9 cellular contexts compared by ENCODE assay signal in genomic region chr17:49574945-49575523, GRCh38. TPM values are rescaled to one million over a fixed set of nuclear protein-coding genes. Genes with fewer than 3 reads are reported as not detected.
A peak's percentile ranks its signal among the peaks of the same experiment; 100 is the strongest.
DNase-seq lines count a peak whose midpoint lies in the region; ATAC-seq and TF ChIP-seq lines count a peak whose summit lies in the region.
"Had no signal": no experiment of that assay in that cellular context is flagged by ENCODE, and none has a peak within 500 bp of the region (broad histone marks: within the 10 kb centered on the region; RNA-seq: fewer than 3 reads in every experiment).

No MANE protein-coding gene starts in this region.

- peak overlapping the region; percentile 99 for H3K4me2 ChIP-seq in PC-3 (ENCODE audit: low read length)

- peaks cover 6% of the 10 kb centered on the region for H3K4me1 ChIP-seq in PC-3 (ENCODE audit: insufficient read depth, low read length)
- H3K4me1 ChIP-seq in endodermal cell (ENCODE audit: control insufficient read depth, insufficient read depth, low read length): no peaks in the 10 kb centered on the region

- peaks cover 50% of the 10 kb centered on the region for H3K27me3 ChIP-seq in CD4-positive, alpha-beta T cell (ENCODE audit: control insufficient read depth, insufficient read depth, low read length)
- H3K27me3 ChIP-seq in PC-3 (ENCODE audit: low read length): peaks cover 16% of the 10 kb centered on the region
- peaks cover 69% of the 10 kb centered on the region for H3K27me3 ChIP-seq in endodermal cell (ENCODE audit: control insufficient read depth, insufficient read depth, low read length, poor library complexity, severe bottlenecking)

- H3K4me3 Mint-ChIP-seq in CD4-positive, alpha-beta T cell: peak overlapping the region; percentile 30
- H3K4me3 Mint-ChIP-seq in endodermal cell (peak overlapping the region; percentile 84), osteocyte (ENCODE audit: unreplicated experiment) (peak overlapping the region; percentile 50)

- no peak for DNase-seq in CD4-positive, alpha-beta T cell
- DNase-seq in PC-3 (no peak), endodermal cell (no peak), osteocyte (ENCODE audit: extremely low spot score, unreplicated experiment) (no peak), NCI-H1092 treated with DMSO at 0.1 percent for 48 hours (lab: John Stamatoyannopoulos, UW) (no peak), SHP77 (lab: John Stamatoyannopoulos, UW) (no peak), cerebellum (ENCODE audit: low spot score) (no peak), NOMO-1 (lab: John Stamatoyannopoulos, UW; ENCODE audit: unreplicated experiment in 2 of 2) (no peak)
- DNase-seq: NCI-H1417 treated with DMSO at 0.1 percent for 48 hours had no signal

- peaks cover 4% of the 10 kb centered on the region for H3K4me1 Mint-ChIP-seq in CD4-positive, alpha-beta T cell (ENCODE audit: low read depth)
- H3K4me1 Mint-ChIP-seq in endodermal cell: no peaks in the 10 kb centered on the region
- H3K4me1 Mint-ChIP-seq in osteocyte (ENCODE audit: unreplicated experiment): peaks cover 8% of the 10 kb centered on the region

- intact Hi-C loops in CD4-positive, alpha-beta T cell (cut with DNase I, micrococcal nuclease): loop anchor here in 1 of 2 experiments (1.0 kb wide), 1 partner anchor 120 kb away; no protein-coding TSS in a partner anchor
- intact Hi-C loops in PC-3 (cut with micrococcal nuclease): loop anchor here (5.0 kb wide), 1 partner anchor 62 kb away; no protein-coding TSS in a partner anchor

- no peaks in the 10 kb centered on the region for H3F3A ChIP-seq in PC-3 (ENCODE audit: low read length, unreplicated experiment)

- no peaks in the 10 kb centered on the region for H3K36me3 Mint-ChIP-seq in CD4-positive, alpha-beta T cell (ENCODE audit: low read depth)
- H3K36me3 Mint-ChIP-seq in endodermal cell (ENCODE audit: low read depth) (no peaks in the 10 kb centered on the region), osteocyte (ENCODE audit: unreplicated experiment) (no peaks in the 10 kb centered on the region)

- no TSS peak for BruUV-seq in PC-3 (replicated peaks; lab: Mats Ljungman, UMichigan)

- peak overlapping the region; percentile 77 for H3K4me3 ChIP-seq in PC-3 (ENCODE audit: low read length)
- no peak overlapping the region for H3K4me3 ChIP-seq in endodermal cell (ENCODE audit: low read length)

- H3K27ac Mint-ChIP-seq in CD4-positive, alpha-beta T cell: no peak overlapping the region
- H3K27ac Mint-ChIP-seq in endodermal cell (no peak overlapping the region), osteocyte (ENCODE audit: unreplicated experiment) (no peak overlapping the region)

- no peaks in the 10 kb centered on the region for H4K20me1 ChIP-seq in PC-3 (ENCODE audit: low read length)

- no peaks in the 10 kb centered on the region for H3K36me3 ChIP-seq in PC-3 (ENCODE audit: low read depth, low read length)
- no peaks in the 10 kb centered on the region for H3K36me3 ChIP-seq in endodermal cell (ENCODE audit: control insufficient read depth, insufficient read depth, low read length)

- H3K9me3 Mint-ChIP-seq in CD4-positive, alpha-beta T cell: no peaks in the 10 kb centered on the region
- H3K9me3 Mint-ChIP-seq in endodermal cell: no peaks in the 10 kb centered on the region
- H3K9me3 Mint-ChIP-seq in osteocyte (ENCODE audit: unreplicated experiment): no peaks in the 10 kb centered on the region

- no peaks in the 10 kb centered on the region for H3K79me2 ChIP-seq in PC-3 (ENCODE audit: low read length)

- ATAC-seq in CD4-positive, alpha-beta T cell (ENCODE audit: poor library complexity): no peak
- ATAC-seq in PC-3: no peak

- POLR2A ChIA-PET in CD4-positive, alpha-beta T cell (lab: Charles Lee): no interaction called here
- POLR2A ChIA-PET in PC-3 (lab: Charles Lee; ENCODE audit: unreplicated experiment): interaction anchor here (0.5 kb wide), 1 partner anchor 133 kb away, joined by 3 read pairs; no protein-coding TSS in a partner anchor

- no peaks in the 10 kb centered on the region for H3K9me2 ChIP-seq in PC-3 (replicated peaks; ENCODE audit: low read length)

- H3K9me3 ChIP-seq in CD4-positive, alpha-beta T cell (ENCODE audit: control insufficient read depth, low read length): no peaks in the 10 kb centered on the region
- H3K9me3 ChIP-seq in PC-3 (ENCODE audit: low read length) (no peaks in the 10 kb centered on the region), endodermal cell (ENCODE audit: control insufficient read depth, low read length) (no peaks in the 10 kb centered on the region)

- CTCF ChIA-PET in CD4-positive, alpha-beta T cell (lab: Charles Lee): interaction anchor here (1.3 to 1.8 kb wide), 3 partner anchors 23 to 133 kb away, joined by 4 read pairs; partner anchors contain the start of gene SLC35B1
- CTCF ChIA-PET in PC-3 (lab: Charles Lee): interaction anchor here (0.5 kb wide), 1 partner anchor 258 kb away, joined by 3 read pairs; no protein-coding TSS in a partner anchor

- H3K9ac ChIP-seq in PC-3 (ENCODE audit: low read length) (no peak overlapping the region), endodermal cell (ENCODE audit: extremely low read depth, low read length, poor library complexity, severe bottlenecking) (no peak overlapping the region)

- 25 to 60% methylated on average over 2 to 11 of the region's 11 CpGs for WGBS in endodermal cell (ENCODE audit: insufficient coverage in 1 of 2, insufficient read length in 1 of 2), 2 experiments

- TF ChIP-seq CTCF in CD4-positive, alpha-beta T cell (IDR thresholded peaks at IDR 0.05): no peak
- TF ChIP-seq CTCF in PC-3 (conservative IDR thresholded peaks at IDR 0.05; ENCODE audit: low read depth, low read length) (no peak), endodermal cell (conservative IDR thresholded peaks at IDR 0.05) (no peak), osteocyte (IDR thresholded peaks at IDR 0.05) (no peak)

- H2AFZ ChIP-seq in PC-3 (ENCODE audit: low read length): peak overlapping the region; percentile 91

- no peak overlapping the region for H3K27ac ChIP-seq in CD4-positive, alpha-beta T cell (ENCODE audit: low read depth, low read length)
- H3K27ac ChIP-seq in PC-3 (ENCODE audit: low read length) (no peak overlapping the region), endodermal cell (ENCODE audit: low read depth, low read length) (no peak overlapping the region)

- H3K27me3 Mint-ChIP-seq in CD4-positive, alpha-beta T cell: peaks cover 51% of the 10 kb centered on the region
- H3K27me3 Mint-ChIP-seq in endodermal cell (ENCODE audit: insufficient read depth): peaks cover 67% of the 10 kb centered on the region
- peaks cover 32% of the 10 kb centered on the region for H3K27me3 Mint-ChIP-seq in osteocyte (ENCODE audit: unreplicated experiment)

RNA-seq across cellular contexts. Expression of gene NXPH3, which starts 0.6 kb away (rescaled TPM):
- total RNA-seq in CD4-positive, alpha-beta T cell: not detected
- total RNA-seq in PC-3 (2014; rRNA removed): 0.26 and 1.2 TPM in 2 replicates
- 1 to 10 TPM; 3.0 to 5.9 TPM for total RNA-seq in endodermal cell
- 1.4 TPM for polyA plus RNA-seq in endodermal cell (2013, experiment 1 of 2)
- 1.7 TPM for polyA plus RNA-seq in endodermal cell (2013, experiment 2 of 2)
- total RNA-seq in osteocyte: 1.3 and 1.6 TPM in 2 replicates
- total RNA-seq in cerebellum: 4.6 TPM

Comparison
In these comparisons a context has a peak if more than half of its experiments do, and no peak if none do; other contexts are left out.
1. H3K4me3 Mint-ChIP-seq: peak in every context shown above with its lines; median percentile 84 in endodermal cell; 50 in osteocyte; 30 in CD4-positive, alpha-beta T cell.